1 cellular context compared by ENCODE assay signal in the genomic region with DNA sequence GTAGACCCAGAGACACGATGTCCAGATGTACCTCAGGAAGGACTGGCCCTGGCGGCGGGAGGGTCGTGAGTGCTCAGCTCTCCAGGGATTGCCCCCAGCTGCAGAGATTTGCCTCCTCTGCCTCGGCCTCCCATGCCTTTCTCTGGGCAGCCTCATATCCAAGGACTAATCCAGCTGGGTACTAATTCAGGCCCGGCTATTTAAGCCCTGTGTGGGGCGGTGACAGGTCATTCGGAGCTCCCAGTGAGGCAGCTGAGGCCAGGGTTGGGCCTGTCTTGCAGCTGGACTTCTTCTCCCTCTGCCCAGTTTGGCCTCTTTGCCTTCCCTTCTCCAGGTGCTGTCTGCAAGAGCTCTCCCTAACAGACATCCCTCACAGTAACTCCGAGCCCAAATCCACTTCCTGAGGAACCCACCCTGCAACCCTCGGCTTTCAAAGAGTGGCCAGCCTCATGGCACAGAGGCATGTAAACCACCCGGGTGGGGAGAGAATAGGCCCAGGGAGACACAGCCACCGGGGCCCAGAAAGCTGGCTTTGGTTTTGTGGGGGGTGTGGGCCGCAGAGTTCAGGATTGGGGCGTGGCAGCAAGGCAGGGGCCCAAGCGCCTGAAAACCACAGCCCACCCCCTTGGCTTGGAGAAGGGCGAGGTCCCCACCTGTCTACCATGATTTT.
TF ChIP-seq lines count a peak whose summit lies in the region.

No MANE protein-coding gene starts in this region.

TF ChIP-seq in IMR-90, 13 proteins besides CTCF, POLR2A, EP300 and RAD21:
- TF ChIP-seq, protein P1, sequence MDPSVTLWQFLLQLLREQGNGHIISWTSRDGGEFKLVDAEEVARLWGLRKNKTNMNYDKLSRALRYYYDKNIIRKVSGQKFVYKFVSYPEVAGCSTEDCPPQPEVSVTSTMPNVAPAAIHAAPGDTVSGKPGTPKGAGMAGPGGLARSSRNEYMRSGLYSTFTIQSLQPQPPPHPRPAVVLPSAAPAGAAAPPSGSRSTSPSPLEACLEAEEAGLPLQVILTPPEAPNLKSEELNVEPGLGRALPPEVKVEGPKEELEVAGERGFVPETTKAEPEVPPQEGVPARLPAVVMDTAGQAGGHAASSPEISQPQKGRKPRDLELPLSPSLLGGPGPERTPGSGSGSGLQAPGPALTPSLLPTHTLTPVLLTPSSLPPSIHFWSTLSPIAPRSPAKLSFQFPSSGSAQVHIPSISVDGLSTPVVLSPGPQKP (IDR thresholded peaks at IDR 0.05; ENCODE audit: borderline replicate concordance, low read depth, low read length), result no peak
- TF ChIP-seq FOS (IDR thresholded peaks at IDR 0.05; ENCODE audit: low read depth, low read length) (no peak), MAFK (IDR thresholded peaks at IDR 0.05; ENCODE audit: low read depth, low read length) (no peak), MXI1 (IDR thresholded peaks at IDR 0.05; ENCODE audit: borderline replicate concordance, low read depth, low read length) (no peak), BHLHE40 (IDR thresholded peaks at IDR 0.05; ENCODE audit: low read depth, low read length) (no peak), CHD1 (IDR thresholded peaks at IDR 0.05; ENCODE audit: low read depth, low read length) (no peak), RFX5 (IDR thresholded peaks at IDR 0.05; ENCODE audit: low read depth, low read length) (no peak)
